7 cellular contexts compared by ENCODE assay signal in genomic region chr3:142987080-142987700, GRCh38. TPM values are rescaled to one million over a fixed set of nuclear protein-coding genes. Genes with fewer than 3 reads are reported as not detected.
DNase-seq lines count a peak whose midpoint lies in the region; ATAC-seq and TF ChIP-seq lines count a peak whose summit lies in the region.

No MANE protein-coding gene starts in this region.

- TF ChIP-seq POLR2A in erythroblast (IDR thresholded peaks at IDR 0.05; ENCODE audit: low read length): no peak

- TF ChIP-seq CTCF in GM12864 (IDR thresholded peaks at IDR 0.05; ENCODE audit: low read depth, low read length, missing control alignments): peak; percentile 51

- no peak overlapping the region for H2BK5ac ChIP-seq in neuronal stem cell (ENCODE audit: low read length)

- H2AK5ac ChIP-seq in neuronal stem cell (ENCODE audit: low read depth, low read length): no peak overlapping the region

- H2BK15ac ChIP-seq in neuronal stem cell (ENCODE audit: low read length): no peak overlapping the region

- no peak overlapping the region for H3K18ac ChIP-seq in neuronal stem cell (ENCODE audit: low read length)

- ATAC-seq in HG02798 (IDR thresholded peaks at IDR 0.05; ENCODE audit: poor library complexity, unreplicated experiment): no peak

- no peaks in the 10 kb centered on the region for H3K9me3 ChIP-seq in neuronal stem cell (replicated peaks in 1 of 2; ENCODE audit: control insufficient read depth in 2 of 2, insufficient read depth in 1 of 2, low read depth in 1 of 2, low read length in 2 of 2)

- no peak overlapping the region for H4K91ac ChIP-seq in neuronal stem cell (ENCODE audit: low read depth, low read length, poor library complexity)

- H3K27me3 ChIP-seq in neuronal stem cell (ENCODE audit: control insufficient read depth in 3 of 3, insufficient read depth in 3 of 3, low read depth in 1 of 3, low read length in 3 of 3): peaks cover 0 to 3% (median 0%) of the 10 kb centered on the region in 3 experiments

- no peak overlapping the region for H4K8ac ChIP-seq in neuronal stem cell (ENCODE audit: low read depth, low read length)

- H3K79me1 ChIP-seq in neuronal stem cell (ENCODE audit: low read depth, low read length): no peaks in the 10 kb centered on the region

- no peak overlapping the region for H3K4ac ChIP-seq in neuronal stem cell (ENCODE audit: low read length)

- no peak overlapping the region for H3K27ac ChIP-seq in neuronal stem cell (replicated peaks; ENCODE audit: low read length)

- WGBS in neuronal stem cell (ENCODE audit: extremely low coverage in 2 of 2, insufficient read length in 2 of 2, insufficient replicate concordance in 1 of 2), 2 donors: no CpG with 5 or more reads among the region's 5 CpGs

- peak overlapping the region; percentile 78 for H2AFZ ChIP-seq in neuronal stem cell (ENCODE audit: low read length)

- H3K9ac ChIP-seq in neuronal stem cell (ENCODE audit: low read depth, low read length, poor library complexity): no peak overlapping the region

- no peak for DNase-seq in GM12864 (ENCODE audit: low read depth)
- DNase-seq in HT-29 (ENCODE audit: low spot score): peak; percentile 51
- peak; percentile 41 for DNase-seq in RPMI8226
- peak; percentile 68 to 78 for DNase-seq in erythroblast (lab: John Stamatoyannopoulos, UW)
- no peak for DNase-seq in neuronal stem cell (ENCODE audit: low spot score)
- DNase-seq in UCSD-AML1 (lab: John Stamatoyannopoulos, UW; ENCODE audit: unreplicated experiment): no peak

- H3K36me3 ChIP-seq in neuronal stem cell (replicated peaks in 1 of 2; ENCODE audit: control insufficient read depth in 2 of 2, insufficient read depth in 2 of 2, low read length in 2 of 2): no peaks in the 10 kb centered on the region

- no peak overlapping the region for H3K4me2 ChIP-seq in neuronal stem cell (ENCODE audit: insufficient read depth, low read length, poor library complexity, severe bottlenecking)

- no peak overlapping the region for H3K23ac ChIP-seq in neuronal stem cell (ENCODE audit: low read depth, low read length, poor library complexity)

- peaks cover 0 to 10% of the 10 kb centered on the region in 2 donors for H3K4me1 ChIP-seq in neuronal stem cell (ENCODE audit: control insufficient read depth in 2 of 2, insufficient read depth in 1 of 2, low read depth in 1 of 2, low read length in 2 of 2)

- H2BK120ac ChIP-seq in neuronal stem cell (ENCODE audit: low read depth, low read length): no peak overlapping the region

- H3K4me3 ChIP-seq in GM12864 (ENCODE audit: low read depth, low read length) (no peak overlapping the region), neuronal stem cell (ENCODE audit: low read length in 2 of 2) (no peak overlapping the region)

- no peak overlapping the region for H3K14ac ChIP-seq in neuronal stem cell (ENCODE audit: low read length)

- no peak overlapping the region for H2BK12ac ChIP-seq in neuronal stem cell (ENCODE audit: low read length)

RNA-seq across cellular contexts. Expression of gene U2SURP, which starts 14.2 kb away (rescaled TPM):
- 50.4 and 52.5 TPM in 2 replicates for total RNA-seq in HT-29 (2014; rRNA removed; shearing (Covaris generic))
- 89.9 TPM for polyA plus RNA-seq in neuronal stem cell (2013, experiment 1 of 2)
- polyA plus RNA-seq in neuronal stem cell (2013, experiment 2 of 2): 98.6 TPM

RNA-seq across cellular contexts. Expression of gene PAQR9, which starts 23.7 kb away (rescaled TPM):
- total RNA-seq in HT-29 (2014; rRNA removed; shearing (Covaris generic)): not detected in 2 replicates
- polyA plus RNA-seq in neuronal stem cell (2013, experiment 1 of 2): 3.6 TPM
- 3.6 TPM for polyA plus RNA-seq in neuronal stem cell (2013, experiment 2 of 2)

Comparison
In these comparisons a context has a peak if more than half of its experiments do, and no peak if none do; other contexts are left out.
1. DNase-seq: peak in HT-29 (single experiment), RPMI8226 (single experiment) and erythroblast (2 of 2); none in GM12864 (single experiment), neuronal stem cell (single experiment) and UCSD-AML1 (single experiment).